10 cellular contexts compared by ENCODE assay signal in genomic region chr3:9036327-9037112, GRCh38.
DNase-seq lines count a peak whose midpoint lies in the region; ATAC-seq and TF ChIP-seq lines count a peak whose summit lies in the region.
"Had no signal": no experiment of that assay in that cellular context is flagged by ENCODE, and none has a peak within 500 bp of the region (broad histone marks: within the 10 kb centered on the region; RNA-seq: fewer than 3 reads in every experiment).

No MANE protein-coding gene starts in this region.

- TF ChIP-seq CTCF in HFF-Myc (IDR thresholded peaks at IDR 0.05; ENCODE audit: low read depth, low read length, missing control alignments), result no peak
- TF ChIP-seq CTCF in chondrocyte (IDR thresholded peaks at IDR 0.05), result no peak
- no peak for TF ChIP-seq CTCF in tibial artery (IDR thresholded peaks at IDR 0.05)
- TF ChIP-seq CTCF in activated CD8-positive, alpha-beta T cell treated with anti-CD3 and anti-CD28 coated beads for 36 hours (IDR thresholded peaks at IDR 0.05), result no peak

- ATAC-seq in activated CD8-positive, alpha-beta T cell treated with anti-CD3 and anti-CD28 coated beads for 36 hours, result no peak
- no peak for ATAC-seq in GM18858 (IDR thresholded peaks at IDR 0.05; ENCODE audit: unreplicated experiment)

- peaks cover 0 to 15% (median 6%) of the 10 kb centered on the region in 4 donors for H3K4me1 ChIP-seq in tibial artery

- H3K4me3 ChIP-seq in HFF-Myc (replicated peaks; ENCODE audit: low read depth, low read length) (no peak overlapping the region), tibial artery (no peak overlapping the region)
- H3K4me3 ChIP-seq: dorsolateral prefrontal cortex had no signal

- peak overlapping the region in 1 of 2 donors; percentile 36 for H3K27ac ChIP-seq in tibial artery

- DNase-seq in HFF-Myc (ENCODE audit: extremely low read depth, low read depth), result peak; percentile 40
- no peak for DNase-seq in chondrocyte (ENCODE audit: low spot score)
- DNase-seq in left kidney (ENCODE audit: low read depth, low spot score), result peak; percentile 65
- DNase-seq in tibial artery, result peak; percentile 69 to 83
- DNase-seq in activated CD8-positive, alpha-beta T cell treated with anti-CD3 and anti-CD28 coated beads for 36 hours, result no peak
- DNase-seq in foreskin melanocyte, result no peak
- no peak for DNase-seq in NCI-H774 (lab: John Stamatoyannopoulos, UW)
- DNase-seq: retina had no signal

- no peak overlapping the region for H3K4me3 Mint-ChIP-seq in chondrocyte (ENCODE audit: unreplicated experiment)
- no peak overlapping the region for H3K4me3 Mint-ChIP-seq in activated CD8-positive, alpha-beta T cell treated with anti-CD3 and anti-CD28 coated beads for 36 hours

- peaks cover 14% of the 10 kb centered on the region for H3K4me1 Mint-ChIP-seq in chondrocyte (ENCODE audit: low read depth)
- H3K4me1 Mint-ChIP-seq in activated CD8-positive, alpha-beta T cell treated with anti-CD3 and anti-CD28 coated beads for 36 hours (ENCODE audit: low read depth), result no peaks in the 10 kb centered on the region

- intact Hi-C loops in tibial artery (cut with DNase I; ENCODE audit: low total_unique reads), result no loop called here
- intact Hi-C loops in activated CD8-positive, alpha-beta T cell treated with anti-CD3 and anti-CD28 coated beads for 36 hours (cut with micrococcal nuclease), result no loop called here

- H3K36me3 ChIP-seq in tibial artery, result no peaks in the 10 kb centered on the region

- no peaks in the 10 kb centered on the region for H3K36me3 Mint-ChIP-seq in chondrocyte (ENCODE audit: low read depth)
- H3K36me3 Mint-ChIP-seq in activated CD8-positive, alpha-beta T cell treated with anti-CD3 and anti-CD28 coated beads for 36 hours (ENCODE audit: low read depth), result no peaks in the 10 kb centered on the region

- H3K9me3 Mint-ChIP-seq in chondrocyte (ENCODE audit: low read depth), result no peaks in the 10 kb centered on the region
- no peaks in the 10 kb centered on the region for H3K9me3 Mint-ChIP-seq in activated CD8-positive, alpha-beta T cell treated with anti-CD3 and anti-CD28 coated beads for 36 hours

- H3K27ac Mint-ChIP-seq in chondrocyte (ENCODE audit: unreplicated experiment), result peak overlapping the region; percentile 24
- H3K27ac Mint-ChIP-seq in activated CD8-positive, alpha-beta T cell treated with anti-CD3 and anti-CD28 coated beads for 36 hours, result no peak overlapping the region

- H3K27me3 ChIP-seq in tibial artery, result no peaks in the 10 kb centered on the region
- H3K27me3 ChIP-seq: dorsolateral prefrontal cortex had no signal

- POLR2A ChIA-PET in activated CD8-positive, alpha-beta T cell treated with anti-CD3 and anti-CD28 coated beads for 36 hours (lab: Charles Lee), result interaction anchor here (0.7 kb wide), 1 partner anchor 69 kb away, joined by 3 read pairs; no protein-coding TSS in a partner anchor

- no peaks in the 10 kb centered on the region for H3K9me3 ChIP-seq in tibial artery

- H3K27me3 Mint-ChIP-seq in chondrocyte (ENCODE audit: low read depth), result peaks cover 6% of the 10 kb centered on the region
- no peaks in the 10 kb centered on the region for H3K27me3 Mint-ChIP-seq in activated CD8-positive, alpha-beta T cell treated with anti-CD3 and anti-CD28 coated beads for 36 hours

- CTCF ChIA-PET in activated CD8-positive, alpha-beta T cell treated with anti-CD3 and anti-CD28 coated beads for 36 hours (lab: Charles Lee), result no interaction called here

Comparison
In these comparisons a context has a peak if more than half of its experiments do, and no peak if none do; other contexts are left out.
1. DNase-seq: peak in HFF-Myc (single experiment), left kidney (single experiment) and tibial artery (2 of 2); none in chondrocyte (single experiment), activated CD8-positive, alpha-beta T cell treated with anti-CD3 and anti-CD28 coated beads for 36 hours (single experiment), foreskin melanocyte (single experiment) and NCI-H774 (single experiment).